In genomic region chr7:24907311-24907886, GRCh38 we compare ENCODE assay signal across 9 cellular contexts.
DNase-seq lines count a peak whose midpoint lies in the region; ATAC-seq, FAIRE-seq and TF ChIP-seq lines count a peak whose summit lies in the region.
"Had no signal": no experiment of that assay in that cellular context is flagged by ENCODE, and none has a peak within 500 bp of the region (broad histone marks: within the 10 kb centered on the region; RNA-seq: fewer than 3 reads in every experiment).

No MANE protein-coding gene starts in this region.

- H3K4me2 ChIP-seq in GM12878 (ENCODE audit: control insufficient read depth, insufficient read depth) = peak overlapping the region; percentile 68

- H4K20me1 ChIP-seq in GM12878 (ENCODE audit: control insufficient read depth, insufficient read depth) = no peaks in the 10 kb centered on the region

- in situ Hi-C loops in GM12878 (cut with MboI) = loop anchor here (25.0 kb wide), 1 partner anchor 1055 kb away; no protein-coding TSS in a partner anchor

- peaks cover 59% of the 10 kb centered on the region for H3K79me2 ChIP-seq in GM12878 (ENCODE audit: control insufficient read depth, insufficient read depth, low read length)

- H3K9me3 ChIP-seq in GM12878 (replicated peaks; ENCODE audit: control insufficient read depth, insufficient read depth, low read length) = no peaks in the 10 kb centered on the region

- H3K9ac ChIP-seq in GM12878 (ENCODE audit: control insufficient read depth, insufficient read depth, low read length) = peak overlapping the region; percentile 39

- no peak for TF ChIP-seq CTCF in GM12878 (IDR thresholded peaks at IDR 0.05 in 2 of 3, conservative IDR thresholded peaks at IDR 0.05 in 1 of 3; ENCODE audit: control insufficient read depth in 2 of 3, extremely low read depth in 1 of 3, insufficient read depth in 1 of 3, low read depth in 3 of 3, low read length in 3 of 3)

- POLR2A ChIA-PET in GM12878 (lab: Charles Lee) = interaction anchor here (0.8 to 0.9 kb wide), 3 partner anchors 10 to 57 kb away, joined by 3 to 4 read pairs (median 3); no protein-coding TSS in a partner anchor

- no peak for TF ChIP-seq EP300 in GM12878 (IDR thresholded peaks at IDR 0.05; ENCODE audit: borderline replicate concordance in 1 of 2, control insufficient read depth in 1 of 2, low read depth in 2 of 2, low read length in 2 of 2)

- 0 out of 2 replicates have a peak, but pooled peaks have one; percentile 7 for TF ChIP-seq RAD21 in GM12878 (IDR thresholded peaks at IDR 0.05; ENCODE audit: insufficient read depth, low read depth, low read length)

- H2AFZ ChIP-seq in GM12878 (ENCODE audit: control insufficient read depth, low read depth, low read length) = peak overlapping the region; percentile 13

- RAD21 ChIA-PET in GM12878 (lab: Charles Lee; ENCODE audit: unreplicated experiment) = interaction anchor here (0.9 to 1.2 kb wide), 2 partner anchors 11 to 59 kb away, joined by 3 to 4 read pairs; no protein-coding TSS in a partner anchor

- no peaks in the 10 kb centered on the region for H3K36me3 ChIP-seq in GM12878 (ENCODE audit: control insufficient read depth in 2 of 2, insufficient read depth in 2 of 2, low read length in 1 of 2)

- no peak for TF ChIP-seq POLR2A in GM12878 (IDR thresholded peaks at IDR 0.05; ENCODE audit: low read depth, low read length)

- CTCF ChIA-PET in GM12878 (lab: Yijun Ruan, JAX) = interaction anchor here (0.6 to 4.0 kb wide), 7 partner anchors 9 to 163 kb away, joined by 3 to 19 read pairs (median 3); partner anchors contain the start of gene OSBPL3

- SMC1A ChIA-PET in GM12878 (lab: Charles Lee; ENCODE audit: uncharacterized antibody, unreplicated experiment) = interaction anchor here (0.9 to 5.3 kb wide), 7 partner anchors 29 to 85 kb away, joined by 3 to 66 read pairs (median 4); no protein-coding TSS in a partner anchor

- peak overlapping the region; percentile 4; the same call in 1 of the 2 replicates for H3K4me3 ChIP-seq in GM12878

- H3K27me3 ChIP-seq in GM12878 (replicated peaks in 1 of 2; ENCODE audit: control insufficient read depth in 2 of 2, insufficient read depth in 2 of 2, low read length in 1 of 2) = no peaks in the 10 kb centered on the region

- H3K27ac ChIP-seq in GM12878 (ENCODE audit: control insufficient read depth, insufficient read depth) = peak overlapping the region; percentile 80
- H3K27ac ChIP-seq: HL-60 had no signal

- TSS peak; percentile 34 for BruUV-seq in GM12878 (replicated peaks; lab: Mats Ljungman, UMichigan)

- peak; percentile 47 for ATAC-seq in GM21423 (IDR thresholded peaks at IDR 0.05; ENCODE audit: unreplicated experiment)
- ATAC-seq in GM12878 = peak; percentile 74

- WGBS in GM12878 (ENCODE audit: insufficient coverage, insufficient replicate concordance, low lambda C conversion rate, missing lambda C conversion rate) = 9% methylated on average over 7 of the region's 7 CpGs

- peaks cover 51% of the 10 kb centered on the region for H3K4me1 ChIP-seq in GM12878 (ENCODE audit: control insufficient read depth, insufficient read depth, low read length)

- DNase-seq in DMS53 treated with DMSO at 0.1 percent for 48 hours (lab: John Stamatoyannopoulos, UW; ENCODE audit: unreplicated experiment) = peak; percentile 77
- DNase-seq in HS-5 (ENCODE audit: low read depth) = peak; percentile 57
- DNase-seq in GM12878 (ENCODE audit: low read depth, low spot score) = peak; percentile 44
- DNase-seq in urothelium cell line (ENCODE audit: low spot score) = peak; percentile 78
- no peak for DNase-seq in NCI-H146 (lab: John Stamatoyannopoulos, UW)
- no peak for DNase-seq in DMS114 treated with DMSO at 0.1 percent for 48 hours (lab: John Stamatoyannopoulos, UW; ENCODE audit: unreplicated experiment)
- DNase-seq in NCI-H510A (lab: John Stamatoyannopoulos, UW) = no peak

- FAIRE-seq in GM12878 (lab: Jason Lieb, UNC) (no peak), urothelium cell line (lab: Jason Lieb, UNC) (no peak)

- intact Hi-C loops in GM12878 (cut with micrococcal nuclease; ENCODE audit: unreplicated experiment) = no loop called here

TF ChIP-seq in GM12878, 131 proteins besides CTCF, POLR2A, EP300 and RAD21 (continues in another document):
- no peak for TF ChIP-seq IRF3 (IDR thresholded peaks at IDR 0.05)
- TF ChIP-seq SMAD1 (IDR thresholded peaks at IDR 0.05; ENCODE audit: low read depth, partially characterized antibody) = no peak
- no peak for TF ChIP-seq CUX1 (IDR thresholded peaks at IDR 0.05; ENCODE audit: insufficient replicate concordance, low read depth, low read length)
- peak; percentile 48; the same call in 1 of the 2 replicates for TF ChIP-seq FOXM1 (IDR thresholded peaks at IDR 0.05; ENCODE audit: low read depth, low read length)
- 0 out of 2 replicates have a peak, but pooled peaks have one; percentile 22 for TF ChIP-seq GATAD2B (conservative IDR thresholded peaks at IDR 0.05; ENCODE audit: low read depth)
- no peak for TF ChIP-seq FOXK2 (IDR thresholded peaks at IDR 0.05)
- no peak for TF ChIP-seq ZNF274 (IDR thresholded peaks at IDR 0.05; ENCODE audit: insufficient read depth, insufficient read length)
- TF ChIP-seq BHLHE40 (IDR thresholded peaks at IDR 0.05; ENCODE audit: borderline replicate concordance in 1 of 2, low read depth in 2 of 2, low read length in 1 of 2) = peak; percentile 85 to 88
- TF ChIP-seq MLLT1 (IDR thresholded peaks at IDR 0.05) = 0 out of 2 replicates have a peak, but pooled peaks have one; percentile 19
- peak; percentile 83 to 84 for TF ChIP-seq IKZF2 (IDR thresholded peaks at IDR 0.05)

Comparison
In these comparisons a context has a peak if more than half of its experiments do, and no peak if none do; other contexts are left out.
1. DNase-seq: peak in DMS53 treated with DMSO at 0.1 percent for 48 hours (single experiment), HS-5 (single experiment), GM12878 (single experiment) and urothelium cell line (single experiment); none in NCI-H146 (single experiment), DMS114 treated with DMSO at 0.1 percent for 48 hours (single experiment) and NCI-H510A (single experiment).